In genomic region chr11:70064011-70064725, GRCh38 we compare ENCODE assay signal across 27 cellular contexts. TPM values are rescaled to one million over a fixed set of nuclear protein-coding genes. Genes with fewer than 3 reads are reported as not detected.
DNase-seq lines count a peak whose midpoint lies in the region; ATAC-seq and TF ChIP-seq lines count a peak whose summit lies in the region.
"Had no signal": no experiment of that assay in that cellular context is flagged by ENCODE, and none has a peak within 500 bp of the region (broad histone marks: within the 10 kb centered on the region; RNA-seq: fewer than 3 reads in every experiment).

No MANE protein-coding gene starts in this region.

- H3K9me3 Mint-ChIP-seq in MCF 10A (ENCODE audit: unreplicated experiment) (no peaks in the 10 kb centered on the region), nephron progenitor cell (no peaks in the 10 kb centered on the region), GM23338 (no peaks in the 10 kb centered on the region; the same call in 2 of the 3 replicates), immature natural killer cell (peaks cover 0 to 2% (median 0%) of the 10 kb centered on the region in 6 donors)
- H3K9me3 Mint-ChIP-seq: activated CD4-positive, alpha-beta memory T cell treated with anti-CD3 and anti-CD28 coated beads for 36 hours; CD8-positive, alpha-beta memory T cell; dendritic cell treated with granulocyte-macrophage colony-stimulating factor and Interleukin-4, amounts not matched to agents 40 ng/mL and 50 ng/mL, for 4 days; T-helper 1 cell treated with Interleukin-12 subunit alpha and Interleukin-12 subunit beta and Interleukin-4 antibody, amounts not matched to agents 30 μg/mL and 1 μg/mL, for 36 hours had no signal

- H3K4me1 Mint-ChIP-seq in MCF 10A (ENCODE audit: insufficient read depth, unreplicated experiment): peaks cover 12% of the 10 kb centered on the region
- H3K4me1 Mint-ChIP-seq in nephron progenitor cell: peaks cover 38% of the 10 kb centered on the region
- H3K4me1 Mint-ChIP-seq in GM23338: peaks cover 26% of the 10 kb centered on the region
- H3K4me1 Mint-ChIP-seq in immature natural killer cell: no peaks in the 10 kb centered on the region
- H3K4me1 Mint-ChIP-seq: CD8-positive, alpha-beta memory T cell had no signal

- no peak for TF ChIP-seq EP300 in esophagus muscularis mucosa (IDR thresholded peaks at IDR 0.05)

- H3K27me3 ChIP-seq in breast epithelium: no peaks in the 10 kb centered on the region
- H3K27me3 ChIP-seq in esophagus muscularis mucosa: peaks cover 0 to 52% (median 2%) of the 10 kb centered on the region in 4 donors
- no peaks in the 10 kb centered on the region for H3K27me3 ChIP-seq in GM23338 (ENCODE audit: insufficient read depth)
- H3K27me3 ChIP-seq: testis, vagina had no signal

- intact Hi-C loops in breast epithelium (cut with DNase I; ENCODE audit: low total_unique reads) (no loop called here), MCF 10A (cut with micrococcal nuclease) (no loop called here), esophagus muscularis mucosa (cut with DNase I) (no loop called here)

- H3K4me3 ChIP-seq in breast epithelium (no peak overlapping the region), esophagus muscularis mucosa (no peak overlapping the region), GM23338 (no peak overlapping the region)
- H3K4me3 ChIP-seq: A549, lung, psoas muscle, testis, vagina had no signal

- no peaks in the 10 kb centered on the region for H3K9me2 ChIP-seq in GM23338 (ENCODE audit: insufficient read depth)

- H3K4me1 ChIP-seq in breast epithelium (peaks cover 0 to 17% of the 10 kb centered on the region in 2 donors), esophagus muscularis mucosa (no peaks in the 10 kb centered on the region), GM23338 (ENCODE audit: insufficient read depth) (peaks cover 9% of the 10 kb centered on the region; the same call in 1 of the 2 replicates)
- H3K4me1 ChIP-seq: A549, BE2C, psoas muscle, testis had no signal

- H3K27ac Mint-ChIP-seq in MCF 10A (ENCODE audit: low read depth, unreplicated experiment): no peak overlapping the region
- peak overlapping the region; percentile 84 for H3K27ac Mint-ChIP-seq in nephron progenitor cell
- H3K27ac Mint-ChIP-seq in GM23338: no peak overlapping the region
- H3K27ac Mint-ChIP-seq in immature natural killer cell: no peak overlapping the region
- H3K27ac Mint-ChIP-seq: activated CD4-positive, alpha-beta memory T cell treated with anti-CD3 and anti-CD28 coated beads for 36 hours; CD8-positive, alpha-beta memory T cell; dendritic cell treated with granulocyte-macrophage colony-stimulating factor and Interleukin-4, amounts not matched to agents 40 ng/mL and 50 ng/mL, for 4 days; T-helper 1 cell treated with Interleukin-12 subunit alpha and Interleukin-12 subunit beta and Interleukin-4 antibody, amounts not matched to agents 30 μg/mL and 1 μg/mL, for 36 hours had no signal

- H3K79me2 ChIP-seq in GM23338 (replicated peaks; ENCODE audit: insufficient read depth): no peaks in the 10 kb centered on the region

- H3K27ac ChIP-seq in breast epithelium: peak overlapping the region; percentile 91 to 92
- H3K27ac ChIP-seq in esophagus muscularis mucosa (replicated peaks in 1 of 4): no peak overlapping the region
- H3K27ac ChIP-seq in GM23338 (ENCODE audit: low read depth): no peak overlapping the region
- H3K27ac ChIP-seq: A549, psoas muscle, testis, vagina had no signal

- peaks cover 16% of the 10 kb centered on the region for H3K27me3 Mint-ChIP-seq in MCF 10A (ENCODE audit: insufficient read depth, unreplicated experiment)
- H3K27me3 Mint-ChIP-seq in nephron progenitor cell (ENCODE audit: low read depth, poor library complexity): peaks cover 29% of the 10 kb centered on the region
- H3K27me3 Mint-ChIP-seq in GM23338 (ENCODE audit: insufficient read depth, low read depth, poor library complexity): peaks cover 6% of the 10 kb centered on the region
- H3K27me3 Mint-ChIP-seq in immature natural killer cell (ENCODE audit: low read depth in 3 of 3): peaks cover 0 to 13% (median 9%) of the 10 kb centered on the region in 3 donors

- TF ChIP-seq POLR2A in breast epithelium (IDR thresholded peaks at IDR 0.05) (no peak), esophagus muscularis mucosa (IDR thresholded peaks at IDR 0.05; ENCODE audit: low read depth) (no peak)

- BruUV-seq in MCF 10A (replicated peaks; lab: Mats Ljungman, UMichigan): no TSS peak

- no peak overlapping the region for H2AFZ ChIP-seq in GM23338

- H3K36me3 Mint-ChIP-seq in MCF 10A (ENCODE audit: insufficient read depth, unreplicated experiment) (no peaks in the 10 kb centered on the region), nephron progenitor cell (ENCODE audit: low read depth) (no peaks in the 10 kb centered on the region), GM23338 (ENCODE audit: low read depth) (no peaks in the 10 kb centered on the region), immature natural killer cell (no peaks in the 10 kb centered on the region)
- H3K36me3 Mint-ChIP-seq: activated CD4-positive, alpha-beta memory T cell treated with anti-CD3 and anti-CD28 coated beads for 36 hours; CD8-positive, alpha-beta memory T cell had no signal

- H3K36me3 ChIP-seq in breast epithelium (no peaks in the 10 kb centered on the region), esophagus muscularis mucosa (no peaks in the 10 kb centered on the region), GM23338 (ENCODE audit: insufficient read depth) (no peaks in the 10 kb centered on the region)
- H3K36me3 ChIP-seq: BE2C, vagina had no signal

- POLR2A ChIA-PET in MCF 10A (lab: Yijun Ruan, JAX): interaction anchor here (0.6 kb wide), 1 partner anchor 214 kb away, joined by 3 read pairs; no protein-coding TSS in a partner anchor

- no peak overlapping the region for H3K4me3 Mint-ChIP-seq in MCF 10A (ENCODE audit: unreplicated experiment)
- no peak overlapping the region for H3K4me3 Mint-ChIP-seq in nephron progenitor cell
- no peak overlapping the region for H3K4me3 Mint-ChIP-seq in GM23338
- no peak overlapping the region for H3K4me3 Mint-ChIP-seq in immature natural killer cell
- H3K4me3 Mint-ChIP-seq: activated CD4-positive, alpha-beta memory T cell treated with anti-CD3 and anti-CD28 coated beads for 36 hours; CD8-positive, alpha-beta memory T cell; dendritic cell treated with granulocyte-macrophage colony-stimulating factor and Interleukin-4, amounts not matched to agents 40 ng/mL and 50 ng/mL, for 4 days; T-helper 1 cell treated with Interleukin-12 subunit alpha and Interleukin-12 subunit beta and Interleukin-4 antibody, amounts not matched to agents 30 μg/mL and 1 μg/mL, for 36 hours had no signal

- H3F3A ChIP-seq in GM23338 (replicated peaks; ENCODE audit: low read depth): no peaks in the 10 kb centered on the region

- WGBS in esophagus muscularis mucosa: 80% methylated on average over 10 of the region's 10 CpGs

- no peaks in the 10 kb centered on the region for H4K20me1 ChIP-seq in GM23338 (replicated peaks; ENCODE audit: insufficient read depth)

- DNase-seq in breast epithelium (ENCODE audit: low spot score in 2 of 2): no peak
- no peak for DNase-seq in MCF 10A (ENCODE audit: unreplicated experiment)
- DNase-seq in esophagus muscularis mucosa (ENCODE audit: extremely low spot score): peak; percentile 72
- DNase-seq in nephron progenitor cell: peak; percentile 36
- DNase-seq in GM23338 (ENCODE audit: low spot score): no peak
- DNase-seq in immature natural killer cell: no peak
- DNase-seq in stimulated activated CD8-positive, alpha-beta memory T cell treated with anti-CD3 and anti-CD28 coated beads, Interleukin-4, amount 100 ng/mL, for 48 hours: no peak
- DNase-seq: activated CD4-positive, alpha-beta memory T cell treated with anti-CD3 and anti-CD28 coated beads for 36 hours; activated gamma-delta T cell; BE2C; caudate nucleus; CD8-positive, alpha-beta memory T cell; KBM-7; MM.1S; NCI-H1417 treated with DMSO at 0.1 percent for 48 hours; NCI-H345; psoas muscle; RPMI8226; stimulated activated naive CD4-positive, alpha-beta T cell treated with Interleukin-2 at 50 U/mL for 16 hours; testis had no signal

- H3K9me3 ChIP-seq in breast epithelium: no peaks in the 10 kb centered on the region
- H3K9me3 ChIP-seq in esophagus muscularis mucosa: no peaks in the 10 kb centered on the region
- H3K9me3 ChIP-seq: A549, BE2C, psoas muscle, testis, vagina had no signal

- ATAC-seq in GM23338 (no peak), HG02588 (IDR thresholded peaks at IDR 0.05; ENCODE audit: unreplicated experiment) (no peak)
- ATAC-seq: activated CD4-positive, CD25-positive, alpha-beta regulatory T cell treated with anti-CD3 and anti-CD28 coated beads, Interleukin-2, amount 50 U/mL, for 24 hours; psoas muscle had no signal

- H3K4me2 ChIP-seq in GM23338: no peak overlapping the region
- H3K4me2 ChIP-seq: A549 had no signal

- CTCF ChIA-PET in MCF 10A (lab: Yijun Ruan, JAX): no interaction called here

- no peak for TF ChIP-seq CTCF in breast epithelium (IDR thresholded peaks at IDR 0.05)
- TF ChIP-seq CTCF in MCF 10A (IDR thresholded peaks at IDR 0.05; ENCODE audit: unreplicated experiment): no peak
- TF ChIP-seq CTCF in esophagus muscularis mucosa (IDR thresholded peaks at IDR 0.05): no peak
- no peak for TF ChIP-seq CTCF in nephron progenitor cell (IDR thresholded peaks at IDR 0.05)
- no peak for TF ChIP-seq CTCF in GM23338 (conservative IDR thresholded peaks at IDR 0.05; ENCODE audit: low read depth in 2 of 2)

TF ChIP-seq in GM23338, 12 proteins besides CTCF, POLR2A, EP300 and RAD21 (continues in another document):
- TF ChIP-seq ETS1 (IDR thresholded peaks at IDR 0.05): no peak
- no peak for TF ChIP-seq NANOG (IDR thresholded peaks at IDR 0.05; ENCODE audit: borderline replicate concordance)
- TF ChIP-seq JUNB (IDR thresholded peaks at IDR 0.05; ENCODE audit: unreplicated experiment): no peak
- TF ChIP-seq EZH2phosphoT487 (IDR thresholded peaks at IDR 0.05; ENCODE audit: unreplicated experiment): no peak
- no peak for TF ChIP-seq ZNF114 (CRISPR knock-in tag; IDR thresholded peaks at IDR 0.05)

RNA-seq across cellular contexts. Expression of gene ANO1, which starts 13.9 kb away (rescaled TPM):
- total RNA-seq in breast epithelium (10 to 100 TPM in 2 of 3 donors, 1 to 10 TPM in 1; 3.7 to 95.0 (median 53.7) TPM), MCF 10A (2022) (not detected in 2 replicates), esophagus muscularis mucosa (100 to 1,000 TPM in 1 of 4 donors, 10 to 100 TPM in 3; 25.3 to 107 (median 48.8) TPM)
- total RNA-seq in GM23338 (2014; rRNA removed; shearing (Covaris generic)): 3.4 and 3.9 TPM in 2 replicates
- polyA plus RNA-seq in GM23338 (2016; fragmentation: Nextera tagmentation; extraction: Ambion mirVana) (1.3 and 1.4 TPM in 2 replicates), immature natural killer cell (not detected)
- total RNA-seq: activated CD4-positive, alpha-beta memory T cell treated with anti-CD3 and anti-CD28 coated beads for 36 hours; CD8-positive, alpha-beta memory T cell had no signal
- polyA plus RNA-seq: CD8-positive, alpha-beta memory T cell had no signal

Comparison
In these comparisons a context has a peak if more than half of its experiments do, and no peak if none do; other contexts are left out.
1. DNase-seq: peak in esophagus muscularis mucosa (single experiment) and nephron progenitor cell (single experiment); none in breast epithelium (0 of 2), MCF 10A (single experiment), GM23338 (single experiment), immature natural killer cell (0 of 3) and stimulated activated CD8-positive, alpha-beta memory T cell treated with anti-CD3 and anti-CD28 coated beads, Interleukin-4, amount 100 ng/mL, for 48 hours (single experiment).
2. H3K27ac ChIP-seq: peak in breast epithelium (2 of 2); none in esophagus muscularis mucosa (0 of 4) and GM23338 (single experiment).